Comparison of ENCODE assay signal across 16 cellular contexts in the genomic region with DNA sequence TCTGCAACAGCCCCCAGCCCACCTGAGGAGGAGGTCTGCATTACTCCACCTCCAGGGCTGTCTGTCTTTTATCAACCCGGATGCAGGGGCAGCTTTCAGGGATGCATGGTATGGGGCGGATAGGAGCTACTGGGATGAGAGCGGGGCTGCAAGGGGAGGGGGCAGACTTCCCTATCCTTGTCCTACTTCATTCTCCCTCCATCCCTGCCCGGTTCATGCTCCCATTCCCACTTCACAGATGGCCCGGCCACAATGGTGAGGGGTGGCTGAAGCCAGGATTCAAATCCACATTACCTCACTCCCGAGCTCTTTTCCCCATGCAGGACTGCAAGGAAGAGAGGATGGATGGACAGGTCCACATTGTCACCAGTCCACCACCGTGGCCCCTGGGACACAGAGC. TPM values are rescaled to one million over a fixed set of nuclear protein-coding genes. Genes with fewer than 3 reads are reported as not detected.
A peak's percentile ranks its signal among the peaks of the same experiment; 100 is the strongest.
DNase-seq lines count a peak whose midpoint lies in the region; FAIRE-seq and TF ChIP-seq lines count a peak whose summit lies in the region.
"Had no signal": no experiment of that assay in that cellular context is flagged by ENCODE, and none has a peak within 500 bp of the region (broad histone marks: within the 10 kb centered on the region; RNA-seq: fewer than 3 reads in every experiment).

No MANE protein-coding gene starts in this region.

- H3K36me3 ChIP-seq in esophagus muscularis mucosa (no peaks in the 10 kb centered on the region), prostate gland (no peaks in the 10 kb centered on the region), vagina (no peaks in the 10 kb centered on the region)

- TF ChIP-seq EP300 in esophagus muscularis mucosa (IDR thresholded peaks at IDR 0.05): no peak

- DNase-seq in activated effector memory CD4-positive, alpha-beta T cell treated with anti-CD3 and anti-CD28 coated beads, Interleukin-2, amount 50 U/mL, for 16 hours: peak; percentile 37
- DNase-seq in activated effector memory CD4-positive, alpha-beta T cell treated with Interleukin-2 at 50 U/mL for 16 hours: no peak
- DNase-seq in esophagus muscularis mucosa (ENCODE audit: extremely low spot score) (peak; percentile 70), prostate gland (ENCODE audit: low spot score) (peak; percentile 1), vagina (ENCODE audit: extremely low spot score in 2 of 2) (peak; percentile 58 to 79), KG1 (lab: John Stamatoyannopoulos, UW) (no peak), GM19239 (ENCODE audit: insufficient read length, low spot score) (no peak)
- DNase-seq in activated CD4-positive, CD25-positive, alpha-beta regulatory T cell treated with anti-CD3 and anti-CD28 coated beads, Interleukin-2, amount 50 U/mL, for 72 hours: no peak
- DNase-seq: Caco-2; NCI-H1436 treated with DMSO at 0.1 percent for 48 hours; NCI-H2081; NCI-H524 treated with DMSO at 0.1 percent for 48 hours; NK-92 treated with Interleukin-12 subunit alpha and Interleukin-12 subunit beta, amount 100 ng/mL, for 24 hours had no signal

- intact Hi-C loops in esophagus muscularis mucosa (cut with DNase I) (no loop called here), prostate gland (cut with DNase I) (no loop called here), vagina (cut with DNase I) (no loop called here)

- no peak for FAIRE-seq in GM19239 (lab: Jason Lieb, UNC)
- FAIRE-seq: A549, K562 had no signal

- H3K27ac ChIP-seq in esophagus muscularis mucosa (replicated peaks in 1 of 4): no peak overlapping the region
- H3K27ac ChIP-seq in prostate gland: no peak overlapping the region
- no peak overlapping the region for H3K27ac ChIP-seq in vagina
- H3K27ac ChIP-seq: A549, HL-60 had no signal

- H3K4me3 ChIP-seq in esophagus muscularis mucosa: no peak overlapping the region
- no peak overlapping the region for H3K4me3 ChIP-seq in prostate gland
- no peak overlapping the region for H3K4me3 ChIP-seq in vagina
- H3K4me3 ChIP-seq: A549, K562 had no signal

- no peak for TF ChIP-seq CTCF in esophagus muscularis mucosa (IDR thresholded peaks at IDR 0.05)
- no peak for TF ChIP-seq CTCF in prostate gland (IDR thresholded peaks at IDR 0.05)
- no peak for TF ChIP-seq CTCF in vagina (IDR thresholded peaks at IDR 0.05)

- H3K9me3 ChIP-seq in esophagus muscularis mucosa (no peaks in the 10 kb centered on the region), prostate gland (no peaks in the 10 kb centered on the region), vagina (no peaks in the 10 kb centered on the region)
- H3K9me3 ChIP-seq: Caco-2 had no signal

- WGBS in esophagus muscularis mucosa: 72% methylated on average over 7 of the region's 7 CpGs
- WGBS in prostate gland: 80% methylated on average over 7 of the region's 7 CpGs

- H3K4me1 ChIP-seq in esophagus muscularis mucosa (peaks cover 0 to 3% (median 0%) of the 10 kb centered on the region in 4 donors), prostate gland (replicated peaks) (no peaks in the 10 kb centered on the region), vagina (no peaks in the 10 kb centered on the region)
- H3K4me1 ChIP-seq: A549, Caco-2 had no signal

- H3K27me3 ChIP-seq in esophagus muscularis mucosa (peaks cover 0 to 34% (median 0%) of the 10 kb centered on the region in 4 donors), prostate gland (replicated peaks; ENCODE audit: insufficient read depth) (no peaks in the 10 kb centered on the region), vagina (no peaks in the 10 kb centered on the region)

- TF ChIP-seq POLR2A in esophagus muscularis mucosa (IDR thresholded peaks at IDR 0.05; ENCODE audit: low read depth) (no peak), prostate gland (IDR thresholded peaks at IDR 0.05) (no peak), vagina (IDR thresholded peaks at IDR 0.05) (no peak)

RNA-seq across cellular contexts. Expression of a gene that starts 40.5 kb away (rescaled TPM):
- total RNA-seq in esophagus muscularis mucosa (under 1 TPM in 2 of 4 donors, not detected in 2; 0.23 to 0.33 TPM), prostate gland (not detected), vagina (0.98 TPM)
- total RNA-seq: Caco-2, K562 had no signal

Comparison
In these comparisons a context has a peak if more than half of its experiments do, and no peak if none do; other contexts are left out.
1. DNase-seq: peak in activated effector memory CD4-positive, alpha-beta T cell treated with anti-CD3 and anti-CD28 coated beads, Interleukin-2, amount 50 U/mL, for 16 hours (single experiment), esophagus muscularis mucosa (single experiment), prostate gland (single experiment) and vagina (2 of 2); none in activated effector memory CD4-positive, alpha-beta T cell treated with Interleukin-2 at 50 U/mL for 16 hours (single experiment), KG1 (single experiment), activated CD4-positive, CD25-positive, alpha-beta regulatory T cell treated with anti-CD3 and anti-CD28 coated beads, Interleukin-2, amount 50 U/mL, for 72 hours (single experiment) and GM19239 (single experiment).